In genomic region chr9:97605246-97605645, GRCh38 we compare ENCODE assay signal across 30 cellular contexts.
"Had no signal": no experiment of that assay in that cellular context is flagged by ENCODE, and none has a peak within 500 bp of the region (broad histone marks: within the 10 kb centered on the region; RNA-seq: fewer than 3 reads in every experiment).

No MANE protein-coding gene starts in this region.

- H3K9me3 ChIP-seq: ascending aorta, breast epithelium, gastroesophageal sphincter had no signal

- H3K27me3 ChIP-seq: ascending aorta, breast epithelium, dorsolateral prefrontal cortex, foreskin keratinocyte, gastroesophageal sphincter had no signal

- H3K4me1 Mint-ChIP-seq: activated CD4-positive, alpha-beta T cell treated with anti-CD3 and anti-CD28 coated beads for 36 hours; activated CD4-positive, alpha-beta T cell treated with anti-CD3 and anti-CD28 coated beads, Interleukin-2, amount 10 ng/mL, durations not matched to agents 24 days and 14 days; activated CD8-positive, alpha-beta memory T cell treated with anti-CD3 and anti-CD28 coated beads, Interleukin-2, amount 10 ng/mL, durations not matched to agents 7 days and 5 days; activated naive CD4-positive, alpha-beta T cell treated with anti-CD3 and anti-CD28 coated beads, Interleukin-2, amount 10 ng/mL, durations not matched to agents 7 days and 5 days; activated naive CD8-positive, alpha-beta T cell treated with anti-CD3 and anti-CD28 coated beads, Interleukin-2, amount 10 ng/mL, durations not matched to agents 7 days and 5 days; brain; central memory CD8-positive, alpha-beta T cell; endodermal cell had no signal

- H3K9me3 Mint-ChIP-seq: activated CD4-positive, alpha-beta memory T cell treated with anti-CD3 and anti-CD28 coated beads for 36 hours; activated CD4-positive, alpha-beta T cell treated with anti-CD3 and anti-CD28 coated beads, Interleukin-2, amount 10 ng/mL, durations not matched to agents 24 days and 14 days; activated naive CD4-positive, alpha-beta T cell treated with anti-CD3 and anti-CD28 coated beads, Interleukin-2, amount 10 ng/mL, durations not matched to agents 7 days and 5 days; activated naive CD4-positive, alpha-beta T cell treated with anti-CD3 and anti-CD28 coated beads, Interleukin-2, amount 50 U/mL, for 72 hours; activated naive CD8-positive, alpha-beta T cell treated with anti-CD3 and anti-CD28 coated beads, Interleukin-2, amount 10 ng/mL, durations not matched to agents 7 days and 5 days; activated T-helper 1 cell treated with anti-CD3 and anti-CD28 coated beads, Interleukin-12 subunit alpha, Interleukin-12 subunit beta, Interleukin-2, Interleukin-4 antibody, amounts not matched to agents 30 ng/mL and 10 ng/mL and 1 ng/mL, durations not matched to agents 14 hours and 24 hours and 36 hours; activated T-helper 2 cell treated with anti-CD3 and anti-CD28 coated beads, Interferon-gamma antibody, Interleukin-2, Interleukin-4, amounts not matched to agents 10 μg/mL and 5 μg/mL and 100 μg/mL, durations not matched to agents 14 hours and 24 hours and 36 hours; brain; central memory CD8-positive, alpha-beta T cell; dendritic cell treated with granulocyte-macrophage colony-stimulating factor and Interleukin-4, amounts not matched to agents 40 ng/mL and 50 ng/mL, for 4 days; endodermal cell had no signal

- DNase-seq: activated CD4-positive, alpha-beta memory T cell treated with anti-CD3 and anti-CD28 coated beads for 36 hours; activated CD4-positive, alpha-beta T cell treated with anti-CD3 and anti-CD28 coated beads for 36 hours; activated CD4-positive, alpha-beta T cell treated with anti-CD3 and anti-CD28 coated beads, Interleukin-2, amount 10 ng/mL, durations not matched to agents 24 days and 14 days; activated CD4-positive, CD25-positive, alpha-beta regulatory T cell; activated CD4-positive, CD25-positive, alpha-beta regulatory T cell treated with anti-CD3 and anti-CD28 coated beads, Interleukin-2, amount 50 U/mL, for 72 hours; activated CD8-positive, alpha-beta memory T cell treated with anti-CD3 and anti-CD28 coated beads, Interleukin-2, amount 10 ng/mL, durations not matched to agents 7 days and 5 days; activated CD8-positive, alpha-beta memory T cell treated with anti-CD3 and anti-CD28 coated beads, Interleukin-2, amount 50 U/mL, for 4 hours; activated CD8-positive, alpha-beta T cell treated with anti-CD3 and anti-CD28 coated beads, Interleukin-2, amount 10 ng/mL, durations not matched to agents 7 days and 5 days; activated effector memory CD4-positive, alpha-beta T cell treated with anti-CD3 and anti-CD28 coated beads, Interleukin-2, amount 50 U/mL, for 16 hours; activated naive CD4-positive, alpha-beta T cell treated with anti-CD3 and anti-CD28 coated beads, Interleukin-2, amount 10 ng/mL, durations not matched to agents 7 days and 5 days; activated naive CD8-positive, alpha-beta T cell treated with anti-CD3 and anti-CD28 coated beads, Interleukin-2, amount 10 ng/mL, durations not matched to agents 7 days and 5 days; activated T-cell treated with anti-CD3 and anti-CD28 coated beads, Interleukin-2, amount 50 U/mL, for 1 hour; activated T-cell treated with anti-CD3 and anti-CD28 coated beads, Interleukin-2, amount 50 U/mL, for 48 hours; dorsolateral prefrontal cortex; effector memory CD4-positive, alpha-beta T cell; endodermal cell; foreskin keratinocyte; T-helper 1 cell; T-helper 17 cell had no signal

- H3K27me3 Mint-ChIP-seq: activated CD4-positive, alpha-beta memory T cell treated with anti-CD3 and anti-CD28 coated beads for 36 hours; activated CD4-positive, alpha-beta T cell treated with anti-CD3 and anti-CD28 coated beads for 36 hours; activated CD4-positive, alpha-beta T cell treated with anti-CD3 and anti-CD28 coated beads, Interleukin-2, amount 10 ng/mL, durations not matched to agents 24 days and 14 days; activated CD8-positive, alpha-beta memory T cell treated with anti-CD3 and anti-CD28 coated beads, Interleukin-2, amount 10 ng/mL, durations not matched to agents 7 days and 5 days; activated naive CD4-positive, alpha-beta T cell treated with anti-CD3 and anti-CD28 coated beads, Interleukin-2, amount 10 ng/mL, durations not matched to agents 7 days and 5 days; activated naive CD8-positive, alpha-beta T cell treated with anti-CD3 and anti-CD28 coated beads, Interleukin-2, amount 10 ng/mL, durations not matched to agents 7 days and 5 days; brain; central memory CD8-positive, alpha-beta T cell; dendritic cell treated with granulocyte-macrophage colony-stimulating factor and Interleukin-4, amounts not matched to agents 40 ng/mL and 50 ng/mL, for 4 days; T-helper 17 cell had no signal

- H3K27ac ChIP-seq: ascending aorta, breast epithelium, coronary artery, foreskin keratinocyte had no signal

- H3K4me3 Mint-ChIP-seq: activated CD4-positive, alpha-beta memory T cell treated with anti-CD3 and anti-CD28 coated beads for 36 hours; activated CD4-positive, alpha-beta T cell treated with anti-CD3 and anti-CD28 coated beads for 36 hours; activated CD4-positive, alpha-beta T cell treated with anti-CD3 and anti-CD28 coated beads, Interleukin-2, amount 10 ng/mL, durations not matched to agents 24 days and 14 days; activated CD8-positive, alpha-beta memory T cell treated with anti-CD3 and anti-CD28 coated beads, Interleukin-2, amount 10 ng/mL, durations not matched to agents 7 days and 5 days; activated CD8-positive, alpha-beta T cell treated with anti-CD3 and anti-CD28 coated beads, Interleukin-2, amount 10 ng/mL, durations not matched to agents 7 days and 5 days; activated naive CD4-positive, alpha-beta T cell treated with anti-CD3 and anti-CD28 coated beads, Interleukin-2, amount 10 ng/mL, durations not matched to agents 7 days and 5 days; activated naive CD8-positive, alpha-beta T cell treated with anti-CD3 and anti-CD28 coated beads, Interleukin-2, amount 10 ng/mL, durations not matched to agents 7 days and 5 days; activated T-helper 1 cell treated with anti-CD3 and anti-CD28 coated beads, Interleukin-12 subunit alpha, Interleukin-12 subunit beta, Interleukin-2, Interleukin-4 antibody, amounts not matched to agents 30 ng/mL and 10 ng/mL and 1 ng/mL, durations not matched to agents 14 hours and 24 hours and 36 hours; brain; central memory CD8-positive, alpha-beta T cell; dendritic cell treated with granulocyte-macrophage colony-stimulating factor and Interleukin-4, amounts not matched to agents 40 ng/mL and 50 ng/mL, for 4 days; endodermal cell; T-helper 17 cell had no signal

- H3K4me3 ChIP-seq: ascending aorta, breast epithelium, coronary artery, dorsolateral prefrontal cortex, gastroesophageal sphincter had no signal

- H3K27ac Mint-ChIP-seq: activated CD4-positive, alpha-beta memory T cell treated with anti-CD3 and anti-CD28 coated beads for 36 hours; activated CD4-positive, alpha-beta T cell treated with anti-CD3 and anti-CD28 coated beads for 36 hours; activated CD4-positive, alpha-beta T cell treated with anti-CD3 and anti-CD28 coated beads, Interleukin-2, amount 10 ng/mL, durations not matched to agents 24 days and 14 days; activated CD8-positive, alpha-beta memory T cell treated with anti-CD3 and anti-CD28 coated beads, Interleukin-2, amount 10 ng/mL, durations not matched to agents 7 days and 5 days; activated CD8-positive, alpha-beta T cell treated with anti-CD3 and anti-CD28 coated beads, Interleukin-2, amount 10 ng/mL, durations not matched to agents 7 days and 5 days; activated naive CD4-positive, alpha-beta T cell treated with anti-CD3 and anti-CD28 coated beads, Interleukin-2, amount 10 ng/mL, durations not matched to agents 7 days and 5 days; activated naive CD8-positive, alpha-beta T cell treated with anti-CD3 and anti-CD28 coated beads, Interleukin-2, amount 10 ng/mL, durations not matched to agents 7 days and 5 days; activated T-helper 1 cell treated with anti-CD3 and anti-CD28 coated beads, Interleukin-12 subunit alpha, Interleukin-12 subunit beta, Interleukin-2, Interleukin-4 antibody, amounts not matched to agents 30 ng/mL and 10 ng/mL and 1 ng/mL, durations not matched to agents 14 hours and 24 hours and 36 hours; activated T-helper 2 cell treated with anti-CD3 and anti-CD28 coated beads, Interferon-gamma antibody, Interleukin-2, Interleukin-4, amounts not matched to agents 10 μg/mL and 5 μg/mL and 100 μg/mL, durations not matched to agents 14 hours and 24 hours and 36 hours; dendritic cell treated with granulocyte-macrophage colony-stimulating factor and Interleukin-4, amounts not matched to agents 40 ng/mL and 50 ng/mL, for 4 days; endodermal cell had no signal

- H3K4me1 ChIP-seq: ascending aorta, breast epithelium, foreskin keratinocyte had no signal

- H3K36me3 Mint-ChIP-seq: activated naive CD4-positive, alpha-beta T cell treated with anti-CD3 and anti-CD28 coated beads, Interleukin-2, amount 50 U/mL, for 72 hours had no signal

- ATAC-seq: activated CD4-positive, alpha-beta T cell treated with anti-CD3 and anti-CD28 coated beads for 36 hours; activated CD8-positive, alpha-beta memory T cell treated with anti-CD3 and anti-CD28 coated beads, Interleukin-2, amount 10 ng/mL, durations not matched to agents 7 days and 5 days; activated CD8-positive, alpha-beta T cell treated with anti-CD3 and anti-CD28 coated beads, Interleukin-2, amount 10 ng/mL, durations not matched to agents 7 days and 5 days; activated naive CD4-positive, alpha-beta T cell treated with anti-CD3 and anti-CD28 coated beads, Interleukin-2, amount 50 U/mL, for 72 hours; esophagus mucosa; foreskin keratinocyte; gastroesophageal sphincter; T-helper 17 cell had no signal
